ENCODE assay signal across 9 cellular contexts in genomic region chr6:135888818-135889217, GRCh38. TPM values are rescaled to one million over a fixed set of nuclear protein-coding genes. Genes with fewer than 3 reads are reported as not detected.
"Had no signal": no experiment of that assay in that cellular context is flagged by ENCODE, and none has a peak within 500 bp of the region (broad histone marks: within the 10 kb centered on the region; RNA-seq: fewer than 3 reads in every experiment).

No MANE protein-coding gene starts in this region.

- FAIRE-seq: H54, HTR-8/SVneo had no signal

- H3K9ac ChIP-seq: KMS-11 had no signal

- DNase-seq: GOT3, H9, HCEC 1CT, Karpas-422, KBM-7 had no signal

- H3K27ac ChIP-seq: KMS-11 had no signal

- H3K4me2 ChIP-seq: KMS-11 had no signal

RNA-seq across cellular contexts. Expression of gene PDE7B, which starts 37.3 kb away (rescaled TPM):
- total RNA-seq: H9, HT-29 had no signal
